In genomic region chr19:48670699-48671455, GRCh38 we compare ENCODE assay signal across 1 cellular context.
TF ChIP-seq lines count a peak whose summit lies in the region.

No MANE protein-coding gene starts in this region.

TF ChIP-seq in HEK293, 187 proteins besides CTCF, POLR2A, EP300 and RAD21 (continued from another document):
- no peak for TF ChIP-seq PRDM10 (tag by site-specific recombination; IDR thresholded peaks at IDR 0.05)
- TF ChIP-seq ZNF626 (tag by site-specific recombination; IDR thresholded peaks at IDR 0.05): no peak
- no peak for TF ChIP-seq ZNF473 (tag by site-specific recombination; IDR thresholded peaks at IDR 0.05)
- TF ChIP-seq ZBTB49 (tag by site-specific recombination; IDR thresholded peaks at IDR 0.05; ENCODE audit: low read depth): no peak
- no peak for TF ChIP-seq ZNF521 (tag by site-specific recombination; IDR thresholded peaks at IDR 0.05)
- no peak for TF ChIP-seq PRDM4 (tag by site-specific recombination; IDR thresholded peaks at IDR 0.05)
- no peak for TF ChIP-seq ZNF416 (tag by site-specific recombination; IDR thresholded peaks at IDR 0.05)
- TF ChIP-seq ZSCAN18 (tag by site-specific recombination; IDR thresholded peaks at IDR 0.05): no peak
- TF ChIP-seq ZNF837 (tag by site-specific recombination; IDR thresholded peaks at IDR 0.05): no peak
- TF ChIP-seq KLF9 (tag by site-specific recombination; IDR thresholded peaks at IDR 0.05; ENCODE audit: low read depth): no peak
TF ChIP-seq in HEK293: peak in this region for 0.
